1 cellular context compared by ENCODE assay signal in genomic region chr11:62505112-62505783, GRCh38.
TF ChIP-seq lines count a peak whose summit lies in the region.

No MANE protein-coding gene starts in this region.

TF ChIP-seq in endothelial cell of umbilical vein, 7 proteins besides CTCF, POLR2A, EP300 and RAD21:
- TF ChIP-seq FOS (IDR thresholded peaks at IDR 0.05; ENCODE audit: borderline replicate concordance, insufficient read depth, low read length): no peak
- TF ChIP-seq POLR2AphosphoS5 (IDR thresholded peaks at IDR 0.05; ENCODE audit: insufficient read depth, low read depth, low read length): no peak
- TF ChIP-seq JUN (IDR thresholded peaks at IDR 0.05; ENCODE audit: borderline replicate concordance, insufficient read depth, insufficient read length, low read depth): no peak
- no peak for TF ChIP-seq MYC (IDR thresholded peaks at IDR 0.05; ENCODE audit: low read depth, low read length)
- TF ChIP-seq EZH2 (IDR thresholded peaks at IDR 0.05; ENCODE audit: borderline replicate concordance, low read depth, low read length, severe bottlenecking): no peak
- no peak for TF ChIP-seq MAX (IDR thresholded peaks at IDR 0.05; ENCODE audit: insufficient read depth, insufficient read length)
- TF ChIP-seq GATA2 (IDR thresholded peaks at IDR 0.05; ENCODE audit: insufficient read depth, insufficient read length, low read depth, low read length): no peak
